Comparison of ENCODE assay signal across 21 cellular contexts in genomic region chr2:26114144-26114543, GRCh38.
"Had no signal": no experiment of that assay in that cellular context is flagged by ENCODE, and none has a peak within 500 bp of the region (broad histone marks: within the 10 kb centered on the region; RNA-seq: fewer than 3 reads in every experiment).

No MANE protein-coding gene starts in this region.

- DNase-seq: activated CD4-positive, alpha-beta T cell treated with anti-CD3 and anti-CD28 coated beads for 1 hour; activated naive CD8-positive, alpha-beta T cell treated with anti-CD3 and anti-CD28 coated beads, Interleukin-2, amount 10 ng/mL, durations not matched to agents 7 days and 5 days; activated T-cell treated with anti-CD3 and anti-CD28 coated beads, Interleukin-2, amount 50 U/mL, for 1 hour; amygdala; foreskin keratinocyte; hippocampal formation; left ventricle myocardium superior; mammary epithelial cell; midbrain; natural killer cell; retina; spleen; stimulated activated CD4-positive, alpha-beta T cell treated with anti-CD3 and anti-CD28 coated beads, Interleukin-4, amount 100 ng/mL, for 1 hour; stimulated activated naive CD4-positive, alpha-beta T cell treated with Interleukin-2 at 50 U/mL for 16 hours; WERI-Rb-1 had no signal

- ATAC-seq: foreskin keratinocyte, natural killer cell had no signal

- H3K4me3 ChIP-seq: cardiac muscle cell, spleen, thoracic aorta, vagina had no signal

- H3K36me3 Mint-ChIP-seq: natural killer cell had no signal

- H3K4me3 Mint-ChIP-seq: activated naive CD8-positive, alpha-beta T cell treated with anti-CD3 and anti-CD28 coated beads, Interleukin-2, amount 10 ng/mL, durations not matched to agents 7 days and 5 days; natural killer cell; type B pancreatic cell had no signal

- FAIRE-seq: endometrium had no signal

- H3K27me3 ChIP-seq: cardiac muscle cell, foreskin keratinocyte, spleen, vagina had no signal

- H3K9me3 ChIP-seq: spleen, thoracic aorta, vagina had no signal

- H3K27ac ChIP-seq: cardiac muscle cell, foreskin keratinocyte, spleen, thoracic aorta, vagina, WERI-Rb-1 had no signal

- H3K9me3 Mint-ChIP-seq: natural killer cell, type B pancreatic cell had no signal

- H3K27ac Mint-ChIP-seq: activated naive CD8-positive, alpha-beta T cell treated with anti-CD3 and anti-CD28 coated beads, Interleukin-2, amount 10 ng/mL, durations not matched to agents 7 days and 5 days; progenitor cell of endocrine pancreas; type B pancreatic cell had no signal

- H3K27me3 Mint-ChIP-seq: activated naive CD8-positive, alpha-beta T cell treated with anti-CD3 and anti-CD28 coated beads, Interleukin-2, amount 10 ng/mL, durations not matched to agents 7 days and 5 days; progenitor cell of endocrine pancreas; type B pancreatic cell had no signal
